1 cellular context compared by ENCODE assay signal in the genomic region with DNA sequence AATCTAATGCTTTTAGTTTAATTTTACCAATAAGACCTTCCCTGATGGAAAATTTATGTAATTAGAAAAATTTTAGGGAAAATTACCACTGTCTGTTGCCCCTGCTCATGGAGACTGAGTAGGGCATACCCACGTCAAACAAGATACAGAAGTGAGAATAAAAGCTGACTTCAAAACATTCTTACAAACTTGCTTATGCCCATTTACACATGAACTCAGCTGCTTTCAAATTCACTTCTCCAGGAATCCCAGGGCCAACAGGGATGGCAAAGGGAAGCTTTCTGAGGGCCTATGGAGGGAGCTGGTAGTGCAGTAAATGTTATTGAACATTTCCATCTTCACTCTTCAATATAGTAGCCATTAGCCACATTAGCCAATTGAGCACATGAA.
TF ChIP-seq lines count a peak whose summit lies in the region.

No MANE protein-coding gene starts in this region.

TF ChIP-seq in K562, 482 proteins besides CTCF, POLR2A, EP300 and RAD21:
- TF ChIP-seq, protein P1, sequence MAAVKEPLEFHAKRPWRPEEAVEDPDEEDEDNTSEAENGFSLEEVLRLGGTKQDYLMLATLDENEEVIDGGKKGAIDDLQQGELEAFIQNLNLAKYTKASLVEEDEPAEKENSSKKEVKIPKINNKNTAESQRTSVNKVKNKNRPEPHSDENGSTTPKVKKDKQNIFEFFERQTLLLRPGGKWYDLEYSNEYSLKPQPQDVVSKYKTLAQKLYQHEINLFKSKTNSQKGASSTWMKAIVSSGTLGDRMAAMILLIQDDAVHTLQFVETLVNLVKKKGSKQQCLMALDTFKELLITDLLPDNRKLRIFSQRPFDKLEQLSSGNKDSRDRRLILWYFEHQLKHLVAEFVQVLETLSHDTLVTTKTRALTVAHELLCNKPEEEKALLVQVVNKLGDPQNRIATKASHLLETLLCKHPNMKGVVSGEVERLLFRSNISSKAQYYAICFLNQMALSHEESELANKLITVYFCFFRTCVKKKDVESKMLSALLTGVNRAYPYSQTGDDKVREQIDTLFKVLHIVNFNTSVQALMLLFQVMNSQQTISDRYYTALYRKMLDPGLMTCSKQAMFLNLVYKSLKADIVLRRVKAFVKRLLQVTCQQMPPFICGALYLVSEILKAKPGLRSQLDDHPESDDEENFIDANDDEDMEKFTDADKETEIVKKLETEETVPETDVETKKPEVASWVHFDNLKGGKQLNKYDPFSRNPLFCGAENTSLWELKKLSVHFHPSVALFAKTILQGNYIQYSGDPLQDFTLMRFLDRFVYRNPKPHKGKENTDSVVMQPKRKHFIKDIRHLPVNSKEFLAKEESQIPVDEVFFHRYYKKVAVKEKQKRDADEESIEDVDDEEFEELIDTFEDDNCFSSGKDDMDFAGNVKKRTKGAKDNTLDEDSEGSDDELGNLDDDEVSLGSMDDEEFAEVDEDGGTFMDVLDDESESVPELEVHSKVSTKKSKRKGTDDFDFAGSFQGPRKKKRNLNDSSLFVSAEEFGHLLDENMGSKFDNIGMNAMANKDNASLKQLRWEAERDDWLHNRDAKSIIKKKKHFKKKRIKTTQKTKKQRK (IDR thresholded peaks at IDR 0.05; ENCODE audit: borderline replicate concordance, low read depth, low read length) = no peak
- TF ChIP-seq KLF6 (CRISPR knock-in tag; IDR thresholded peaks at IDR 0.05; ENCODE audit: borderline replicate concordance) (no peak), ZNF23 (CRISPR knock-in tag; IDR thresholded peaks at IDR 0.05) (no peak), ADNP (tag; IDR thresholded peaks at IDR 0.05) (no peak), SUPT5H (IDR thresholded peaks at IDR 0.05) (no peak), LARP7 (IDR thresholded peaks at IDR 0.05) (no peak), MECOM (CRISPR knock-in tag; IDR thresholded peaks at IDR 0.05) (no peak)
- TF ChIP-seq, protein P2, sequence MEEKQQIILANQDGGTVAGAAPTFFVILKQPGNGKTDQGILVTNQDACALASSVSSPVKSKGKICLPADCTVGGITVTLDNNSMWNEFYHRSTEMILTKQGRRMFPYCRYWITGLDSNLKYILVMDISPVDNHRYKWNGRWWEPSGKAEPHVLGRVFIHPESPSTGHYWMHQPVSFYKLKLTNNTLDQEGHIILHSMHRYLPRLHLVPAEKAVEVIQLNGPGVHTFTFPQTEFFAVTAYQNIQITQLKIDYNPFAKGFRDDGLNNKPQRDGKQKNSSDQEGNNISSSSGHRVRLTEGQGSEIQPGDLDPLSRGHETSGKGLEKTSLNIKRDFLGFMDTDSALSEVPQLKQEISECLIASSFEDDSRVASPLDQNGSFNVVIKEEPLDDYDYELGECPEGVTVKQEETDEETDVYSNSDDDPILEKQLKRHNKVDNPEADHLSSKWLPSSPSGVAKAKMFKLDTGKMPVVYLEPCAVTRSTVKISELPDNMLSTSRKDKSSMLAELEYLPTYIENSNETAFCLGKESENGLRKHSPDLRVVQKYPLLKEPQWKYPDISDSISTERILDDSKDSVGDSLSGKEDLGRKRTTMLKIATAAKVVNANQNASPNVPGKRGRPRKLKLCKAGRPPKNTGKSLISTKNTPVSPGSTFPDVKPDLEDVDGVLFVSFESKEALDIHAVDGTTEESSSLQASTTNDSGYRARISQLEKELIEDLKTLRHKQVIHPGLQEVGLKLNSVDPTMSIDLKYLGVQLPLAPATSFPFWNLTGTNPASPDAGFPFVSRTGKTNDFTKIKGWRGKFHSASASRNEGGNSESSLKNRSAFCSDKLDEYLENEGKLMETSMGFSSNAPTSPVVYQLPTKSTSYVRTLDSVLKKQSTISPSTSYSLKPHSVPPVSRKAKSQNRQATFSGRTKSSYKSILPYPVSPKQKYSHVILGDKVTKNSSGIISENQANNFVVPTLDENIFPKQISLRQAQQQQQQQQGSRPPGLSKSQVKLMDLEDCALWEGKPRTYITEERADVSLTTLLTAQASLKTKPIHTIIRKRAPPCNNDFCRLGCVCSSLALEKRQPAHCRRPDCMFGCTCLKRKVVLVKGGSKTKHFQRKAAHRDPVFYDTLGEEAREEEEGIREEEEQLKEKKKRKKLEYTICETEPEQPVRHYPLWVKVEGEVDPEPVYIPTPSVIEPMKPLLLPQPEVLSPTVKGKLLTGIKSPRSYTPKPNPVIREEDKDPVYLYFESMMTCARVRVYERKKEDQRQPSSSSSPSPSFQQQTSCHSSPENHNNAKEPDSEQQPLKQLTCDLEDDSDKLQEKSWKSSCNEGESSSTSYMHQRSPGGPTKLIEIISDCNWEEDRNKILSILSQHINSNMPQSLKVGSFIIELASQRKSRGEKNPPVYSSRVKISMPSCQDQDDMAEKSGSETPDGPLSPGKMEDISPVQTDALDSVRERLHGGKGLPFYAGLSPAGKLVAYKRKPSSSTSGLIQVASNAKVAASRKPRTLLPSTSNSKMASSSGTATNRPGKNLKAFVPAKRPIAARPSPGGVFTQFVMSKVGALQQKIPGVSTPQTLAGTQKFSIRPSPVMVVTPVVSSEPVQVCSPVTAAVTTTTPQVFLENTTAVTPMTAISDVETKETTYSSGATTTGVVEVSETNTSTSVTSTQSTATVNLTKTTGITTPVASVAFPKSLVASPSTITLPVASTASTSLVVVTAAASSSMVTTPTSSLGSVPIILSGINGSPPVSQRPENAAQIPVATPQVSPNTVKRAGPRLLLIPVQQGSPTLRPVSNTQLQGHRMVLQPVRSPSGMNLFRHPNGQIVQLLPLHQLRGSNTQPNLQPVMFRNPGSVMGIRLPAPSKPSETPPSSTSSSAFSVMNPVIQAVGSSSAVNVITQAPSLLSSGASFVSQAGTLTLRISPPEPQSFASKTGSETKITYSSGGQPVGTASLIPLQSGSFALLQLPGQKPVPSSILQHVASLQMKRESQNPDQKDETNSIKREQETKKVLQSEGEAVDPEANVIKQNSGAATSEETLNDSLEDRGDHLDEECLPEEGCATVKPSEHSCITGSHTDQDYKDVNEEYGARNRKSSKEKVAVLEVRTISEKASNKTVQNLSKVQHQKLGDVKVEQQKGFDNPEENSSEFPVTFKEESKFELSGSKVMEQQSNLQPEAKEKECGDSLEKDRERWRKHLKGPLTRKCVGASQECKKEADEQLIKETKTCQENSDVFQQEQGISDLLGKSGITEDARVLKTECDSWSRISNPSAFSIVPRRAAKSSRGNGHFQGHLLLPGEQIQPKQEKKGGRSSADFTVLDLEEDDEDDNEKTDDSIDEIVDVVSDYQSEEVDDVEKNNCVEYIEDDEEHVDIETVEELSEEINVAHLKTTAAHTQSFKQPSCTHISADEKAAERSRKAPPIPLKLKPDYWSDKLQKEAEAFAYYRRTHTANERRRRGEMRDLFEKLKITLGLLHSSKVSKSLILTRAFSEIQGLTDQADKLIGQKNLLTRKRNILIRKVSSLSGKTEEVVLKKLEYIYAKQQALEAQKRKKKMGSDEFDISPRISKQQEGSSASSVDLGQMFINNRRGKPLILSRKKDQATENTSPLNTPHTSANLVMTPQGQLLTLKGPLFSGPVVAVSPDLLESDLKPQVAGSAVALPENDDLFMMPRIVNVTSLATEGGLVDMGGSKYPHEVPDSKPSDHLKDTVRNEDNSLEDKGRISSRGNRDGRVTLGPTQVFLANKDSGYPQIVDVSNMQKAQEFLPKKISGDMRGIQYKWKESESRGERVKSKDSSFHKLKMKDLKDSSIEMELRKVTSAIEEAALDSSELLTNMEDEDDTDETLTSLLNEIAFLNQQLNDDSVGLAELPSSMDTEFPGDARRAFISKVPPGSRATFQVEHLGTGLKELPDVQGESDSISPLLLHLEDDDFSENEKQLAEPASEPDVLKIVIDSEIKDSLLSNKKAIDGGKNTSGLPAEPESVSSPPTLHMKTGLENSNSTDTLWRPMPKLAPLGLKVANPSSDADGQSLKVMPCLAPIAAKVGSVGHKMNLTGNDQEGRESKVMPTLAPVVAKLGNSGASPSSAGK (IDR thresholded peaks at IDR 0.05) = no peak
TF ChIP-seq in K562: peak in this region for 0.
